9 cellular contexts compared by ENCODE assay signal in the genomic region with DNA sequence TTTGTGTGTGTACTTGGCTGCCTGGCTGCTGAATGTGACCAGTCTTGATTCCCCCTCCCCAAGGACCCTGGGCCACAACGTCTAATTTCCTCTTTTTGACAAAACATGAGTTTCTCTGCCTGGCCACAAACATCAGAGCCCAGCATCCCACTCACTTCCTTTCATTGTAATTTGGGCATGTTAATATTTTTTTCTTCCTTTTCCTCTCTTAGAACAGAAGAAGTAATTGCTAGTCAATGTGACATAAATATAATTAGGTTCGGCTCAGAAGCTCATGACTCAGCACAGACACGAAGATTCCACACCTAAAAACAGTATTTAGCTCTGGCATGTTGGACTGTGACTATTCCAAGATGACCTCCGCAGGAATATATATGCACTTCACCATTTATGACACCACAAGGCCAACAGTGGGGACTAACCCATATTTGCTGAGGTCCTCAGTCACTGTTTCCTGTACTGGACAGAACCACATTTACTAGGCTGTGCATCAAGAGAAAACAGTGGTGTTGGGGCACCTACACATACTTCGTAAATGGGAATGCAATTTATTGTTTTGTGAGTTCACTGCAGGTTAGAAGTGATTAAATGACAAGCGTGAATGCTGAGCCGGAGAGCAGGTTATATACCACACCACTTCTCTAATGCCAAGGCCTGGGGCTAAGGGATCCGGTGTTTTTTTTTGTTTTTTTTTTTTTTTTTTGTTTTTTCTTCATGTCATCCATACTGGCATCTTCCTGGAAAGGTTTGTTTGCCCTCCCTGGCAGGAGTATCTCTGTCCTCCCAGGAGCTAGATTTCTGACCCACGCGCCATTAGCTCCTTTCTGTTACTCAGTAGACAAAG. TPM values are rescaled to one million over a fixed set of nuclear protein-coding genes. Genes with fewer than 3 reads are reported as not detected.
A peak's percentile ranks its signal among the peaks of the same experiment; 100 is the strongest.
DNase-seq lines count a peak whose midpoint lies in the region; ATAC-seq and TF ChIP-seq lines count a peak whose summit lies in the region.
"Had no signal": no experiment of that assay in that cellular context is flagged by ENCODE, and none has a peak within 500 bp of the region (broad histone marks: within the 10 kb centered on the region; RNA-seq: fewer than 3 reads in every experiment).

No MANE protein-coding gene starts in this region.

- H3K4me3 Mint-ChIP-seq in activated naive CD4-positive, alpha-beta T cell treated with anti-CD3 and anti-CD28 coated beads, Interleukin-2, amount 10 ng/mL, durations not matched to agents 7 days and 5 days, result no peak overlapping the region
- H3K4me3 Mint-ChIP-seq in activated T-helper 1 cell treated with anti-CD3 and anti-CD28 coated beads, Interleukin-12 subunit alpha, Interleukin-12 subunit beta, Interleukin-2, Interleukin-4 antibody, amounts not matched to agents 30 ng/mL and 10 ng/mL and 1 ng/mL, durations not matched to agents 14 hours and 24 hours and 36 hours, result peak overlapping the region; percentile 20

- H3K27ac ChIP-seq in lower lobe of right lung (peak overlapping the region; percentile 95), upper lobe of right lung (peak overlapping the region; percentile 99)

- H3K4me1 ChIP-seq in lower lobe of right lung (peaks cover 64% of the 10 kb centered on the region), upper lobe of right lung (peaks cover 60% of the 10 kb centered on the region)

- H3K36me3 ChIP-seq in lower lobe of right lung (no peaks in the 10 kb centered on the region), upper lobe of right lung (no peaks in the 10 kb centered on the region)

- intact Hi-C loops in activated T-helper 1 cell treated with anti-CD3 and anti-CD28 coated beads, Interleukin-12 subunit alpha, Interleukin-12 subunit beta, Interleukin-2, Interleukin-4 antibody, amounts not matched to agents 30 ng/mL and 10 ng/mL and 1 ng/mL, durations not matched to agents 14 hours and 24 hours and 36 hours (cut with micrococcal nuclease), result loop anchor here (2.0 kb wide), 3 partner anchors 66 to 310 kb away; no protein-coding TSS in a partner anchor
- intact Hi-C loops in lower lobe of right lung (cut with DNase I) (loop anchor here (5.0 kb wide), 1 partner anchor 113 kb away; no protein-coding TSS in a partner anchor), upper lobe of right lung (cut with DNase I) (loop anchor here (10.0 kb wide), 1 partner anchor 116 kb away; no protein-coding TSS in a partner anchor)

- CTCF ChIA-PET in activated naive CD4-positive, alpha-beta T cell treated with anti-CD3 and anti-CD28 coated beads, Interleukin-2, amount 10 ng/mL, durations not matched to agents 7 days and 5 days (lab: Charles Lee), result interaction anchor here (0.7 to 6.0 kb wide), 6 partner anchors 13 to 310 kb away, joined by 3 to 116 read pairs (median 3); no protein-coding TSS in a partner anchor

- peaks cover 55% of the 10 kb centered on the region for H3K4me1 Mint-ChIP-seq in activated naive CD4-positive, alpha-beta T cell treated with anti-CD3 and anti-CD28 coated beads, Interleukin-2, amount 10 ng/mL, durations not matched to agents 7 days and 5 days
- peaks cover 43% of the 10 kb centered on the region for H3K4me1 Mint-ChIP-seq in activated T-helper 1 cell treated with anti-CD3 and anti-CD28 coated beads, Interleukin-12 subunit alpha, Interleukin-12 subunit beta, Interleukin-2, Interleukin-4 antibody, amounts not matched to agents 30 ng/mL and 10 ng/mL and 1 ng/mL, durations not matched to agents 14 hours and 24 hours and 36 hours (ENCODE audit: low read depth)

- no peak for TF ChIP-seq CTCF in lower lobe of right lung (IDR thresholded peaks at IDR 0.05)
- no peak for TF ChIP-seq CTCF in upper lobe of right lung (IDR thresholded peaks at IDR 0.05)

- ATAC-seq in lower lobe of right lung, result no peak
- ATAC-seq in upper lobe of right lung, result no peak
- no peak for ATAC-seq in HG02623 (IDR thresholded peaks at IDR 0.05; ENCODE audit: unreplicated experiment)

- DNase-seq in activated naive CD4-positive, alpha-beta T cell treated with anti-CD3 and anti-CD28 coated beads, Interleukin-2, amount 10 ng/mL, durations not matched to agents 7 days and 5 days, result no peak
- no peak for DNase-seq in activated naive CD4-positive, alpha-beta T cell treated with anti-CD3 and anti-CD28 coated beads, Interleukin-2, amount 50 U/mL, for 16 hours
- no peak for DNase-seq in activated T-helper 1 cell treated with anti-CD3 and anti-CD28 coated beads, Interleukin-12 subunit alpha, Interleukin-12 subunit beta, Interleukin-2, Interleukin-4 antibody, amounts not matched to agents 30 ng/mL and 10 ng/mL and 1 ng/mL, durations not matched to agents 14 hours and 24 hours and 36 hours (ENCODE audit: low spot score)
- DNase-seq in lower lobe of right lung (no peak), upper lobe of right lung (no peak)
- no peak for DNase-seq in central memory CD4-positive, alpha-beta T cell
- no peak for DNase-seq in activated CD8-positive, alpha-beta memory T cell treated with anti-CD3 and anti-CD28 coated beads, Interleukin-2, amount 50 U/mL, for 4 hours
- DNase-seq: activated CD8-positive, alpha-beta memory T cell treated with anti-CD3 and anti-CD28 coated beads for 24 hours had no signal

- no peaks in the 10 kb centered on the region for H3K9me3 Mint-ChIP-seq in activated naive CD4-positive, alpha-beta T cell treated with anti-CD3 and anti-CD28 coated beads, Interleukin-2, amount 10 ng/mL, durations not matched to agents 7 days and 5 days
- no peaks in the 10 kb centered on the region for H3K9me3 Mint-ChIP-seq in activated T-helper 1 cell treated with anti-CD3 and anti-CD28 coated beads, Interleukin-12 subunit alpha, Interleukin-12 subunit beta, Interleukin-2, Interleukin-4 antibody, amounts not matched to agents 30 ng/mL and 10 ng/mL and 1 ng/mL, durations not matched to agents 14 hours and 24 hours and 36 hours

- peak overlapping the region; percentile 78 for H3K27ac Mint-ChIP-seq in activated naive CD4-positive, alpha-beta T cell treated with anti-CD3 and anti-CD28 coated beads, Interleukin-2, amount 10 ng/mL, durations not matched to agents 7 days and 5 days
- peak overlapping the region; percentile 73 for H3K27ac Mint-ChIP-seq in activated T-helper 1 cell treated with anti-CD3 and anti-CD28 coated beads, Interleukin-12 subunit alpha, Interleukin-12 subunit beta, Interleukin-2, Interleukin-4 antibody, amounts not matched to agents 30 ng/mL and 10 ng/mL and 1 ng/mL, durations not matched to agents 14 hours and 24 hours and 36 hours

- no peaks in the 10 kb centered on the region for H3K9me3 ChIP-seq in lower lobe of right lung
- no peaks in the 10 kb centered on the region for H3K9me3 ChIP-seq in upper lobe of right lung

- no peak overlapping the region for H3K4me3 ChIP-seq in lower lobe of right lung
- no peak overlapping the region for H3K4me3 ChIP-seq in upper lobe of right lung

- H3K36me3 Mint-ChIP-seq in activated naive CD4-positive, alpha-beta T cell treated with anti-CD3 and anti-CD28 coated beads, Interleukin-2, amount 10 ng/mL, durations not matched to agents 7 days and 5 days, result no peaks in the 10 kb centered on the region
- H3K36me3 Mint-ChIP-seq in activated T-helper 1 cell treated with anti-CD3 and anti-CD28 coated beads, Interleukin-12 subunit alpha, Interleukin-12 subunit beta, Interleukin-2, Interleukin-4 antibody, amounts not matched to agents 30 ng/mL and 10 ng/mL and 1 ng/mL, durations not matched to agents 14 hours and 24 hours and 36 hours (ENCODE audit: low read depth), result no peaks in the 10 kb centered on the region

- H3K27me3 ChIP-seq in lower lobe of right lung (ENCODE audit: low read depth), result no peaks in the 10 kb centered on the region
- H3K27me3 ChIP-seq in upper lobe of right lung, result no peaks in the 10 kb centered on the region

- no peaks in the 10 kb centered on the region for H3K27me3 Mint-ChIP-seq in activated naive CD4-positive, alpha-beta T cell treated with anti-CD3 and anti-CD28 coated beads, Interleukin-2, amount 10 ng/mL, durations not matched to agents 7 days and 5 days
- peaks cover 3% of the 10 kb centered on the region for H3K27me3 Mint-ChIP-seq in activated T-helper 1 cell treated with anti-CD3 and anti-CD28 coated beads, Interleukin-12 subunit alpha, Interleukin-12 subunit beta, Interleukin-2, Interleukin-4 antibody, amounts not matched to agents 30 ng/mL and 10 ng/mL and 1 ng/mL, durations not matched to agents 14 hours and 24 hours and 36 hours (ENCODE audit: insufficient read depth)

RNA-seq across cellular contexts. Expression of a gene that starts 4.2 kb away (rescaled TPM):
- total RNA-seq in activated T-helper 1 cell treated with anti-CD3 and anti-CD28 coated beads, Interleukin-12 subunit alpha, Interleukin-12 subunit beta, Interleukin-2, Interleukin-4 antibody, amounts not matched to agents 30 ng/mL and 10 ng/mL and 1 ng/mL, durations not matched to agents 14 hours and 24 hours and 36 hours, result not detected in 2 replicates
- total RNA-seq in lower lobe of right lung (not detected), upper lobe of right lung (not detected)

RNA-seq across cellular contexts. Expression of a gene that starts 55.1 kb away (rescaled TPM):
- total RNA-seq in activated T-helper 1 cell treated with anti-CD3 and anti-CD28 coated beads, Interleukin-12 subunit alpha, Interleukin-12 subunit beta, Interleukin-2, Interleukin-4 antibody, amounts not matched to agents 30 ng/mL and 10 ng/mL and 1 ng/mL, durations not matched to agents 14 hours and 24 hours and 36 hours, result 6.0 and 6.6 TPM in 2 replicates
- total RNA-seq in lower lobe of right lung (7.5 TPM), upper lobe of right lung (9.6 TPM)
